Comparison of ENCODE assay signal across 14 cellular contexts in genomic region chr6:19697744-19698290, GRCh38.
A peak's percentile ranks its signal among the peaks of the same experiment; 100 is the strongest.
DNase-seq lines count a peak whose midpoint lies in the region; TF ChIP-seq lines count a peak whose summit lies in the region.
"Had no signal": no experiment of that assay in that cellular context is flagged by ENCODE, and none has a peak within 500 bp of the region (broad histone marks: within the 10 kb centered on the region; RNA-seq: fewer than 3 reads in every experiment).

No MANE protein-coding gene starts in this region.

- H2BK5ac ChIP-seq in mesenchymal stem cell (ENCODE audit: low read depth, low read length, poor library complexity, severe bottlenecking): no peak overlapping the region

- TF ChIP-seq CTCF in brain microvascular endothelial cell (IDR thresholded peaks at IDR 0.05; ENCODE audit: low read depth, low read length, missing control alignments) (no peak), GM10266 (IDR thresholded peaks at IDR 0.05; ENCODE audit: control insufficient read depth, insufficient read depth, low read depth, missing control alignments) (no peak)

- no peaks in the 10 kb centered on the region for H3K79me1 ChIP-seq in mesenchymal stem cell (replicated peaks; ENCODE audit: low read length, poor library complexity, severe bottlenecking)

- no peak overlapping the region for H3K14ac ChIP-seq in mesenchymal stem cell (ENCODE audit: low read length in 2 of 2)

- no peak overlapping the region for H2BK12ac ChIP-seq in mesenchymal stem cell (ENCODE audit: low read length in 2 of 2)

- WGBS in mesenchymal stem cell: 22% methylated on average over 1 of the region's 3 CpGs

- no peak overlapping the region for H3K9ac ChIP-seq in mesenchymal stem cell (ENCODE audit: low read length)

- H2BK15ac ChIP-seq in mesenchymal stem cell (ENCODE audit: low read depth, poor library complexity, severe bottlenecking): no peak overlapping the region

- H2AK5ac ChIP-seq in mesenchymal stem cell (ENCODE audit: low read length, severe bottlenecking): no peak overlapping the region

- H3K27me3 ChIP-seq in brain microvascular endothelial cell (replicated peaks) (no peaks in the 10 kb centered on the region), mesenchymal stem cell (ENCODE audit: control insufficient read depth in 1 of 2, insufficient read depth in 1 of 2, low read length in 2 of 2) (peaks cover 3 to 9% of the 10 kb centered on the region in 2 experiments)

- H3K4me1 ChIP-seq in mesenchymal stem cell (ENCODE audit: control insufficient read depth, insufficient read depth, low read depth, low read length): no peaks in the 10 kb centered on the region

- H3K36me3 ChIP-seq in brain microvascular endothelial cell (replicated peaks) (no peaks in the 10 kb centered on the region), mesenchymal stem cell (ENCODE audit: control insufficient read depth in 1 of 2, insufficient read depth in 2 of 2, low read depth in 1 of 2, low read length in 2 of 2) (no peaks in the 10 kb centered on the region)

- H4K8ac ChIP-seq in mesenchymal stem cell (ENCODE audit: low read length): no peak overlapping the region

- H4K91ac ChIP-seq in mesenchymal stem cell (ENCODE audit: low read length): no peak overlapping the region

- H2BK120ac ChIP-seq in mesenchymal stem cell (ENCODE audit: low read depth, low read length): no peak overlapping the region

- no peak overlapping the region for H2AFZ ChIP-seq in mesenchymal stem cell (ENCODE audit: low read depth, low read length)

- DNase-seq in DMS79 (lab: John Stamatoyannopoulos, UW) (peak; percentile 13), LHCN-M2 (ENCODE audit: low read depth) (peak; percentile 91), brain microvascular endothelial cell (peak; percentile 91), mesenchymal stem cell (peak; percentile 18), hypothalamus (lab: John Stamatoyannopoulos, UW) (no peak), GM10266 (ENCODE audit: extremely low spot score) (no peak), iPS-NIHi11 (ENCODE audit: low spot score) (no peak), NCI-H510A (lab: John Stamatoyannopoulos, UW) (no peak)
- DNase-seq: activated CD4-positive, alpha-beta T cell treated with anti-CD3 and anti-CD28 coated beads for 48 hours; central memory CD4-positive, alpha-beta T cell; NCI-H1694; NCI-H748 treated with DMSO at 0.1 percent for 48 hours; retina had no signal

- no peak overlapping the region for H3K23ac ChIP-seq in mesenchymal stem cell (ENCODE audit: low read length in 2 of 2)

- H3K27ac ChIP-seq in brain microvascular endothelial cell (no peak overlapping the region), mesenchymal stem cell (ENCODE audit: low read length, poor library complexity, severe bottlenecking) (no peak overlapping the region)

- H3K4ac ChIP-seq in mesenchymal stem cell (ENCODE audit: low read depth in 1 of 2, low read length in 2 of 2): no peak overlapping the region

- no peak overlapping the region for H3K4me2 ChIP-seq in mesenchymal stem cell (ENCODE audit: low read length, poor library complexity, severe bottlenecking)

- H3K18ac ChIP-seq in mesenchymal stem cell (ENCODE audit: low read depth in 1 of 2, low read length in 2 of 2): no peak overlapping the region

- no peaks in the 10 kb centered on the region for H3K9me3 ChIP-seq in mesenchymal stem cell (ENCODE audit: control insufficient read depth, low read length)

- in situ Hi-C loops in brain microvascular endothelial cell (cut with HindIII; ENCODE audit: low pct_ligation_motif_present, low sequenced_read_pairs): no loop called here

- H3K4me3 ChIP-seq in brain microvascular endothelial cell (ENCODE audit: low read depth, low read length) (no peak overlapping the region), mesenchymal stem cell (ENCODE audit: insufficient read depth in 1 of 2, low read depth in 1 of 2, low read length in 2 of 2) (no peak overlapping the region)
- H3K4me3 ChIP-seq: GM12878 had no signal

Comparison
In these comparisons a context has a peak if more than half of its experiments do, and no peak if none do; other contexts are left out.
1. DNase-seq: peak in DMS79 (single experiment), LHCN-M2 (single experiment), brain microvascular endothelial cell (single experiment) and mesenchymal stem cell (single experiment); none in hypothalamus (0 of 51), GM10266 (single experiment), iPS-NIHi11 (single experiment) and NCI-H510A (single experiment).